13 cellular contexts compared by ENCODE assay signal in genomic region chr12:76883826-76884225, GRCh38. TPM values are rescaled to one million over a fixed set of nuclear protein-coding genes. Genes with fewer than 3 reads are reported as not detected.
DNase-seq lines count a peak whose midpoint lies in the region; ATAC-seq and TF ChIP-seq lines count a peak whose summit lies in the region.
"Had no signal": no experiment of that assay in that cellular context is flagged by ENCODE, and none has a peak within 500 bp of the region (broad histone marks: within the 10 kb centered on the region; RNA-seq: fewer than 3 reads in every experiment).

No MANE protein-coding gene starts in this region.

- 0 out of 2 replicates have a peak, but pooled peaks cover 6% of the 10 kb centered on the region for H3K36me3 Mint-ChIP-seq in HFFc6 (ENCODE audit: low read depth)
- no peaks in the 10 kb centered on the region for H3K36me3 Mint-ChIP-seq in stimulated activated memory B cell treated with anti-CD40 and anti-IgM and Interleukin-4, amounts not matched to agents 10 μg/mL and 1 μg/mL and 100 μg/mL, for 72 hours
- H3K36me3 Mint-ChIP-seq: CD4-positive, alpha-beta memory T cell had no signal

- H3K27me3 Mint-ChIP-seq in HFFc6 (ENCODE audit: insufficient read depth) = peaks cover 6% of the 10 kb centered on the region; the same call in 1 of the 2 replicates
- peaks cover 48% of the 10 kb centered on the region for H3K27me3 Mint-ChIP-seq in stimulated activated memory B cell treated with anti-CD40 and anti-IgM and Interleukin-4, amounts not matched to agents 10 μg/mL and 1 μg/mL and 100 μg/mL, for 72 hours

- peaks cover 11% of the 10 kb centered on the region; the same call in 1 of the 2 replicates for H3K9me3 Mint-ChIP-seq in HFFc6
- no peaks in the 10 kb centered on the region for H3K9me3 Mint-ChIP-seq in stimulated activated memory B cell treated with anti-CD40 and anti-IgM and Interleukin-4, amounts not matched to agents 10 μg/mL and 1 μg/mL and 100 μg/mL, for 72 hours
- H3K9me3 Mint-ChIP-seq: activated naive CD8-positive, alpha-beta T cell treated with anti-CD3 and anti-CD28 coated beads, Interleukin-2, amount 50 U/mL, for 24 hours; activated T-cell treated with anti-CD3 and anti-CD28 coated beads, Interleukin-2, amount 50 U/mL, for 24 hours; nephron progenitor cell had no signal

- H3K4me3 ChIP-seq in fibroblast of mammary gland (ENCODE audit: control insufficient read depth, low read depth, low read length) = no peak overlapping the region
- H3K4me3 ChIP-seq: right lobe of liver had no signal

- TF ChIP-seq CTCF in HFFc6 (IDR thresholded peaks at IDR 0.05) (no peak), fibroblast of mammary gland (conservative IDR thresholded peaks at IDR 0.05; ENCODE audit: control insufficient read depth, insufficient read depth, low read depth, low read length) (no peak)

- H3K4me3 Mint-ChIP-seq in HFFc6 = no peak overlapping the region; the same call in 1 of the 2 replicates
- H3K4me3 Mint-ChIP-seq in stimulated activated memory B cell treated with anti-CD40 and anti-IgM and Interleukin-4, amounts not matched to agents 10 μg/mL and 1 μg/mL and 100 μg/mL, for 72 hours = no peak overlapping the region
- H3K4me3 Mint-ChIP-seq: activated naive CD8-positive, alpha-beta T cell treated with anti-CD3 and anti-CD28 coated beads, Interleukin-2, amount 50 U/mL, for 24 hours; activated T-cell treated with anti-CD3 and anti-CD28 coated beads, Interleukin-2, amount 50 U/mL, for 24 hours; CD4-positive, alpha-beta memory T cell; nephron progenitor cell had no signal

- H3K4me1 Mint-ChIP-seq in HFFc6 (ENCODE audit: low read depth) = peaks cover 37% of the 10 kb centered on the region
- peaks cover 7% of the 10 kb centered on the region for H3K4me1 Mint-ChIP-seq in stimulated activated memory B cell treated with anti-CD40 and anti-IgM and Interleukin-4, amounts not matched to agents 10 μg/mL and 1 μg/mL and 100 μg/mL, for 72 hours

- ATAC-seq in sciatic nerve = peak; percentile 48
- ATAC-seq in HG02678 (IDR thresholded peaks at IDR 0.05; ENCODE audit: unreplicated experiment) = no peak
- ATAC-seq in stimulated activated memory B cell treated with anti-CD40 and anti-IgM and Interleukin-4, amounts not matched to agents 10 μg/mL and 1 μg/mL and 100 μg/mL, for 72 hours = no peak
- ATAC-seq in GM19328 (IDR thresholded peaks at IDR 0.05; ENCODE audit: unreplicated experiment) = no peak
- ATAC-seq: activated naive CD8-positive, alpha-beta T cell treated with anti-CD3 and anti-CD28 coated beads, Interleukin-2, amount 50 U/mL, for 24 hours; right lobe of liver had no signal

- intact Hi-C loops in sciatic nerve (cut with DNase I) = no loop called here

- DNase-seq in HFFc6 (peak; percentile 11), NCI-H446 treated with DMSO at 0.1 percent for 48 hours (lab: John Stamatoyannopoulos, UW) (peak; percentile 96), fibroblast of mammary gland (ENCODE audit: low read depth) (peak; percentile 78), sciatic nerve (ENCODE audit: low spot score) (peak; percentile 65)
- DNase-seq: activated naive CD8-positive, alpha-beta T cell treated with anti-CD3 and anti-CD28 coated beads, Interleukin-2, amount 50 U/mL, for 24 hours; activated T-cell treated with anti-CD3 and anti-CD28 coated beads, Interleukin-2, amount 50 U/mL, for 24 hours; CD4-positive, alpha-beta memory T cell; dermis blood vessel endothelial cell; nephron progenitor cell; right lobe of liver had no signal

- H3K27ac Mint-ChIP-seq in HFFc6 = no peak overlapping the region; the same call in 1 of the 2 replicates
- H3K27ac Mint-ChIP-seq in stimulated activated memory B cell treated with anti-CD40 and anti-IgM and Interleukin-4, amounts not matched to agents 10 μg/mL and 1 μg/mL and 100 μg/mL, for 72 hours = no peak overlapping the region
- H3K27ac Mint-ChIP-seq: activated naive CD8-positive, alpha-beta T cell treated with anti-CD3 and anti-CD28 coated beads, Interleukin-2, amount 50 U/mL, for 24 hours; activated T-cell treated with anti-CD3 and anti-CD28 coated beads, Interleukin-2, amount 50 U/mL, for 24 hours; CD4-positive, alpha-beta memory T cell; nephron progenitor cell had no signal

RNA-seq across cellular contexts. Expression of gene CSRP2, which starts 5.0 kb away (rescaled TPM):
- total RNA-seq in HFFc6 (2021; fragmentation: NEBNext Ultra II Directional; extraction: Animal tissue kit (Norgen Biotek cat#: 25700)) = 10 to 100 TPM; 20.7 to 32.7 (median 29.5) TPM
- 28.8 TPM for total RNA-seq in sciatic nerve
- total RNA-seq: CD4-positive, alpha-beta memory T cell had no signal

Comparison
In these comparisons a context has a peak if more than half of its experiments do, and no peak if none do; other contexts are left out.
1. DNase-seq: peak in every context shown above with its lines; median percentile 96 in NCI-H446 treated with DMSO at 0.1 percent for 48 hours; 78 in fibroblast of mammary gland; 65 in sciatic nerve; 11 in HFFc6.